10 cellular contexts compared by ENCODE assay signal in genomic region chr9:121372563-121373400, GRCh38. TPM values are rescaled to one million over a fixed set of nuclear protein-coding genes. Genes with fewer than 3 reads are reported as not detected.
DNase-seq lines count a peak whose midpoint lies in the region; ATAC-seq, FAIRE-seq and TF ChIP-seq lines count a peak whose summit lies in the region.
"Had no signal": no experiment of that assay in that cellular context is flagged by ENCODE, and none has a peak within 500 bp of the region (broad histone marks: within the 10 kb centered on the region; RNA-seq: fewer than 3 reads in every experiment).

No MANE protein-coding gene starts in this region.

- H3F3A ChIP-seq in GM23248 (ENCODE audit: insufficient read depth) (peaks cover 30% of the 10 kb centered on the region), SU-DHL-6 (ENCODE audit: insufficient read depth) (no peaks in the 10 kb centered on the region), smooth muscle cell (ENCODE audit: low read depth) (peaks cover 39% of the 10 kb centered on the region)

- H3K9me3 ChIP-seq in GM23248 (ENCODE audit: low read depth) = no peaks in the 10 kb centered on the region
- no peaks in the 10 kb centered on the region for H3K9me3 ChIP-seq in SU-DHL-6 (ENCODE audit: insufficient read depth, low read length)
- no peaks in the 10 kb centered on the region for H3K9me3 ChIP-seq in smooth muscle cell (replicated peaks; ENCODE audit: low read depth)

- H3K4me1 ChIP-seq in GM23248 (ENCODE audit: insufficient read depth) = peaks cover 21% of the 10 kb centered on the region
- H3K4me1 ChIP-seq in smooth muscle cell (ENCODE audit: low read depth) = peaks cover 21% of the 10 kb centered on the region

- H4K20me1 ChIP-seq in GM23248 (ENCODE audit: insufficient read depth) (no peaks in the 10 kb centered on the region), SU-DHL-6 (ENCODE audit: low read depth, low read length) (no peaks in the 10 kb centered on the region), smooth muscle cell (ENCODE audit: low read depth) (peaks cover 8% of the 10 kb centered on the region)

- H3K36me3 ChIP-seq in GM23248 (ENCODE audit: low read depth) = no peaks in the 10 kb centered on the region
- no peaks in the 10 kb centered on the region for H3K36me3 ChIP-seq in SU-DHL-6 (ENCODE audit: low read length)
- H3K36me3 ChIP-seq in smooth muscle cell (ENCODE audit: low read depth) = no peaks in the 10 kb centered on the region

- 12% methylated on average over 6 of the region's 6 CpGs for WGBS in GM23248 (ENCODE audit: low coverage in 1 of 2, low lambda C conversion rate in 2 of 2, missing lambda C conversion rate in 2 of 2), 2 experiments
- 26% methylated on average over 6 of the region's 6 CpGs for WGBS in smooth muscle cell (ENCODE audit: low lambda C conversion rate)

- DNase-seq in GM23248 = peak; percentile 68
- peak; percentile 63 for DNase-seq in fibroblast of the conjunctiva (ENCODE audit: low read depth)
- DNase-seq in smooth muscle cell (lab: John Stamatoyannopoulos, UW; ENCODE audit: unreplicated experiment) = no peak
- no peak for DNase-seq in GM12892 (ENCODE audit: insufficient read length)
- no peak for DNase-seq in medulla oblongata (ENCODE audit: extremely low spot score)
- no peak for DNase-seq in putamen (ENCODE audit: low spot score)
- DNase-seq: activated T-cell treated with anti-CD3 and anti-CD28 coated beads, Interleukin-2, amount 50 U/mL, for 72 hours; NK-92 treated with Interleukin-12 subunit alpha and Interleukin-12 subunit beta, amount 100 ng/mL, for 24 hours had no signal

- H3K9ac ChIP-seq in GM23248 (peak overlapping the region; percentile 14), SU-DHL-6 (ENCODE audit: low read length) (no peak overlapping the region), smooth muscle cell (ENCODE audit: low read depth) (no peak overlapping the region)

- no peak for FAIRE-seq in GM12892 (lab: Jason Lieb, UNC)

- in situ Hi-C loops in GM23248 (cut with MboI) = no loop called here

- H3K9me2 ChIP-seq in GM23248 (ENCODE audit: insufficient read depth) (no peaks in the 10 kb centered on the region), SU-DHL-6 (replicated peaks; ENCODE audit: insufficient read depth, low read length) (no peaks in the 10 kb centered on the region)

- H3K4me2 ChIP-seq in GM23248 (ENCODE audit: unreplicated experiment) (peak overlapping the region; percentile 27), SU-DHL-6 (ENCODE audit: low read depth, low read length, poor library complexity, severe bottlenecking) (no peak overlapping the region), smooth muscle cell (peak overlapping the region; percentile 69)

- H3K4me3 ChIP-seq in GM23248 = peak overlapping the region; percentile 17; the same call in 1 of the 2 replicates
- H3K4me3 ChIP-seq in SU-DHL-6 (ENCODE audit: insufficient read depth, low read length, poor library complexity, severe bottlenecking) = no peak overlapping the region
- peak overlapping the region; percentile 10 for H3K4me3 ChIP-seq in smooth muscle cell

- no peak for ATAC-seq in GM21528 (IDR thresholded peaks at IDR 0.05; ENCODE audit: low FRiP score, unreplicated experiment)
- ATAC-seq: activated T-cell treated with anti-CD3 and anti-CD28 coated beads, Interleukin-2, amount 50 U/mL, for 72 hours had no signal

- peak overlapping the region; percentile 44 for H2AFZ ChIP-seq in GM23248
- peak overlapping the region; percentile 14 for H2AFZ ChIP-seq in SU-DHL-6 (ENCODE audit: low read depth, low read length, severe bottlenecking)
- H2AFZ ChIP-seq in smooth muscle cell (ENCODE audit: low read depth) = no peak overlapping the region

- TF ChIP-seq CTCF in SU-DHL-6 (IDR thresholded peaks at IDR 0.05; ENCODE audit: insufficient read depth, low read length, poor library complexity, severe bottlenecking) = no peak
- no peak for TF ChIP-seq CTCF in smooth muscle cell (IDR thresholded peaks at IDR 0.05; ENCODE audit: borderline replicate concordance, insufficient read depth, poor library complexity, severe bottlenecking)

- no peaks in the 10 kb centered on the region for H3K27me3 ChIP-seq in GM23248 (replicated peaks; ENCODE audit: insufficient read depth)
- no peaks in the 10 kb centered on the region for H3K27me3 ChIP-seq in SU-DHL-6 (ENCODE audit: low read length)
- no peaks in the 10 kb centered on the region for H3K27me3 ChIP-seq in smooth muscle cell (ENCODE audit: low read depth)

- H3K27ac ChIP-seq in GM23248 (peak overlapping the region; percentile 31; the same call in 1 of the 2 replicates), SU-DHL-6 (ENCODE audit: low read depth, low read length) (no peak overlapping the region), smooth muscle cell (ENCODE audit: low read depth) (peak overlapping the region; percentile 72)

- H3K79me2 ChIP-seq in GM23248 (ENCODE audit: insufficient read depth) = peaks cover 15% of the 10 kb centered on the region
- no peaks in the 10 kb centered on the region for H3K79me2 ChIP-seq in SU-DHL-6 (ENCODE audit: insufficient read depth, low read length)
- H3K79me2 ChIP-seq in smooth muscle cell (ENCODE audit: low read depth) = peaks cover 22% of the 10 kb centered on the region

- TF ChIP-seq POLR2A in GM12892 (IDR thresholded peaks at IDR 0.05; ENCODE audit: low read depth, low read length) = no peak

RNA-seq across cellular contexts. Expression of gene STOM, which starts 2.7 kb away (rescaled TPM):
- 67.7 and 68.5 TPM in 2 replicates for total RNA-seq in GM23248 (2014; rRNA removed; shearing (Covaris generic))
- polyA plus RNA-seq in GM23248 (2016; fragmentation: Nextera tagmentation; extraction: Ambion mirVana) (58.0 and 61.9 TPM in 2 replicates), smooth muscle cell (105 and 136 TPM in 2 replicates)
- total RNA-seq in smooth muscle cell = 171 and 187 TPM in 2 replicates
- polyA plus RNA-seq in GM12892 (2012; ENCODE audit: missing spikeins) = 18.4 TPM

Comparison
In these comparisons a context has a peak if more than half of its experiments do, and no peak if none do; other contexts are left out.
1. DNase-seq: peak in GM23248 (single experiment) and fibroblast of the conjunctiva (single experiment); none in smooth muscle cell (single experiment), GM12892 (single experiment), medulla oblongata (single experiment) and putamen (single experiment).